In the genomic region with DNA sequence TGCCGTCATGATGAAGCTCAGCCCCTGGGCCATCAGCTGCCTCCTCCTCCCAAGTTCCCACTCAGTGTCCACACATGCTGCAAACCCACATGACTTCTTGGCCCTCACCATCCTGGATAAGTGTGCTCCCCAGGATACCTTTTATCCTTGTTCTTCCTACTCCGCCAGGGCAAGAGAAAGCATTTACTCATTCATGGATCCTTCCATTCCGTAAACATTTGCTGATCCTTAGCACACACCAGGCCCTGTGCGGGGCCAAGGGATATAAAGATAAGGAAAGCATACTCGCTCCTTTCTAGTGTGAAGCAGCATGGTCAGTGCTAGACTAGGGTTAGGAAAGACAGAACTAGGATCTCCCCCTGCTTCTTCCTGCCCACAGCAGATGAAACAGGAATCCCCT, we compare ENCODE assay signal across 33 cellular contexts.
"Had no signal": no experiment of that assay in that cellular context is flagged by ENCODE, and none has a peak within 500 bp of the region (broad histone marks: within the 10 kb centered on the region; RNA-seq: fewer than 3 reads in every experiment).

No MANE protein-coding gene starts in this region.

- H3K27ac ChIP-seq: adrenal gland, body of pancreas, brain microvascular endothelial cell, breast epithelium, VCaP had no signal

- H3K36me3 ChIP-seq: adrenal gland, brain microvascular endothelial cell, breast epithelium had no signal

- DNase-seq: activated B cell treated with CpG ODN at 0.5 μM for 24 hours; activated CD4-positive, alpha-beta memory T cell treated with anti-CD3 and anti-CD28 coated beads for 36 hours; activated CD4-positive, alpha-beta T cell treated with anti-CD3 and anti-CD28 coated beads for 4 hours; activated CD4-positive, alpha-beta T cell treated with anti-CD3 and anti-CD28 coated beads, Interleukin-2, amount 10 ng/mL, durations not matched to agents 24 days and 14 days; activated CD4-positive, alpha-beta T cell treated with anti-CD3 and anti-CD28 coated beads, Interleukin-2, amount 50 U/mL, for 1 hour; activated CD4-positive, alpha-beta T cell treated with anti-CD3 and anti-CD28 coated beads, Interleukin-2, amount 50 U/mL, for 4 hours; activated CD4-positive, CD25-positive, alpha-beta regulatory T cell treated with anti-CD3 and anti-CD28 coated beads, Interleukin-2, amount 50 U/mL, for 72 hours; activated CD8-positive, alpha-beta memory T cell treated with anti-CD3 and anti-CD28 coated beads, Interleukin-2, amount 10 ng/mL, durations not matched to agents 7 days and 5 days; activated CD8-positive, alpha-beta T cell treated with anti-CD3 and anti-CD28 coated beads for 36 hours; activated effector memory CD4-positive, alpha-beta T cell treated with anti-CD3 and anti-CD28 coated beads, Interleukin-2, amount 50 U/mL, for 16 hours; activated gamma-delta T cell treated with Interleukin-2 at 50 U/mL for 16 hours; activated naive CD4-positive, alpha-beta T cell; activated naive CD4-positive, alpha-beta T cell treated with anti-CD3 and anti-CD28 coated beads for 36 hours; activated naive CD4-positive, alpha-beta T cell treated with anti-CD3 and anti-CD28 coated beads, Interleukin-2, amount 50 U/mL, for 16 hours; activated naive CD8-positive, alpha-beta T cell treated with anti-CD3 and anti-CD28 coated beads for 36 hours; activated T-cell treated with anti-CD3 and anti-CD28 coated beads for 4 hours; activated T-cell treated with anti-CD3 and anti-CD28 coated beads, Interleukin-2, amount 50 U/mL, for 1 hour; activated T-cell treated with anti-CD3 and anti-CD28 coated beads, Interleukin-2, amount 50 U/mL, for 4 hours; activated T-cell treated with anti-CD3 and anti-CD28 coated beads, Interleukin-2, amount 50 U/mL, for 72 hours; adrenal gland; amniotic stem cell; aorta; body of pancreas; brain microvascular endothelial cell; central memory CD4-positive, alpha-beta T cell; SW 1271; T-helper 1 cell; T-helper 2 cell; T-helper 9 cell had no signal

- H3K9me3 ChIP-seq: adrenal gland, body of pancreas, breast epithelium had no signal

- H3K4me1 ChIP-seq: adrenal gland, body of pancreas, breast epithelium had no signal

- H3K4me3 ChIP-seq: adrenal gland, body of pancreas, breast epithelium had no signal

- H3K27me3 ChIP-seq: adrenal gland, body of pancreas, brain microvascular endothelial cell, breast epithelium had no signal

- ATAC-seq: activated CD8-positive, alpha-beta memory T cell treated with anti-CD3 and anti-CD28 coated beads, Interleukin-2, amount 10 ng/mL, durations not matched to agents 7 days and 5 days; activated CD8-positive, alpha-beta T cell treated with anti-CD3 and anti-CD28 coated beads for 36 hours; activated naive CD4-positive, alpha-beta T cell treated with anti-CD3 and anti-CD28 coated beads, Interleukin-2, amount 50 U/mL, for 72 hours; activated T-cell treated with anti-CD3 and anti-CD28 coated beads, Interleukin-2, amount 50 U/mL, for 4 hours; activated T-cell treated with anti-CD3 and anti-CD28 coated beads, Interleukin-2, amount 50 U/mL, for 72 hours; activated T-helper 17 cell treated with anti-CD3 and anti-CD28 coated beads, Interleukin-2, amount 50 U/mL, for 72 hours; body of pancreas had no signal
